13 cellular contexts compared by ENCODE assay signal in genomic region chr1:234958066-234958701, GRCh38.
DNase-seq lines count a peak whose midpoint lies in the region; ATAC-seq and TF ChIP-seq lines count a peak whose summit lies in the region.
"Had no signal": no experiment of that assay in that cellular context is flagged by ENCODE, and none has a peak within 500 bp of the region (broad histone marks: within the 10 kb centered on the region; RNA-seq: fewer than 3 reads in every experiment).

No MANE protein-coding gene starts in this region.

- peaks cover 32 to 78% (median 58%) of the 10 kb centered on the region in 4 donors for H3K4me1 ChIP-seq in liver (ENCODE audit: control insufficient read depth in 4 of 4, insufficient read depth in 4 of 4, low read length in 3 of 4)
- peaks cover 54% of the 10 kb centered on the region for H3K4me1 ChIP-seq in stomach smooth muscle (ENCODE audit: control insufficient read depth, insufficient read depth, low read length)

- TF ChIP-seq CTCF in activated CD8-positive, alpha-beta T cell treated with anti-CD3 and anti-CD28 coated beads for 36 hours (IDR thresholded peaks at IDR 0.05), result no peak
- no peak for TF ChIP-seq CTCF in liver (IDR thresholded peaks at IDR 0.05; ENCODE audit: low read depth, low read length, missing input control)

- no peaks in the 10 kb centered on the region for H3K9me3 Mint-ChIP-seq in activated CD8-positive, alpha-beta T cell treated with anti-CD3 and anti-CD28 coated beads, Interleukin-2, amount 10 ng/mL, durations not matched to agents 7 days and 5 days (ENCODE audit: insufficient read depth)
- H3K9me3 Mint-ChIP-seq in activated CD8-positive, alpha-beta T cell treated with anti-CD3 and anti-CD28 coated beads for 36 hours, result no peaks in the 10 kb centered on the region
- H3K9me3 Mint-ChIP-seq: activated B cell treated with CpG ODN at 0.5 μM for 24 hours had no signal

- DNase-seq in activated CD8-positive, alpha-beta T cell treated with anti-CD3 and anti-CD28 coated beads, Interleukin-2, amount 10 ng/mL, durations not matched to agents 7 days and 5 days, result no peak
- no peak for DNase-seq in activated CD8-positive, alpha-beta T cell treated with anti-CD3 and anti-CD28 coated beads for 36 hours
- DNase-seq in SK-N-MC (ENCODE audit: low read depth, low spot score), result no peak
- DNase-seq: activated B cell treated with CpG ODN at 0.5 μM for 24 hours; amniotic stem cell; mammary epithelial cell; MM.1S; stimulated activated CD4-positive, alpha-beta T cell treated with anti-CD3 and anti-CD28 coated beads, Interleukin-1b, Interleukin-23, amount 100 ng/mL, for 48 hours had no signal

- peaks cover 81% of the 10 kb centered on the region for H3K4me1 Mint-ChIP-seq in activated CD8-positive, alpha-beta T cell treated with anti-CD3 and anti-CD28 coated beads, Interleukin-2, amount 10 ng/mL, durations not matched to agents 7 days and 5 days (ENCODE audit: low read depth)
- peaks cover 86% of the 10 kb centered on the region for H3K4me1 Mint-ChIP-seq in activated CD8-positive, alpha-beta T cell treated with anti-CD3 and anti-CD28 coated beads for 36 hours (ENCODE audit: low read depth)

- intact Hi-C loops in activated CD8-positive, alpha-beta T cell treated with anti-CD3 and anti-CD28 coated beads for 36 hours (cut with micrococcal nuclease), result no loop called here

- CTCF ChIA-PET in activated CD8-positive, alpha-beta T cell treated with anti-CD3 and anti-CD28 coated beads, Interleukin-2, amount 10 ng/mL, durations not matched to agents 7 days and 5 days (lab: Charles Lee), result no interaction called here
- CTCF ChIA-PET in activated CD8-positive, alpha-beta T cell treated with anti-CD3 and anti-CD28 coated beads for 36 hours (lab: Charles Lee), result interaction anchor here (1.1 to 1.5 kb wide), 2 partner anchors 31 to 53 kb away, joined by 3 to 4 read pairs; no protein-coding TSS in a partner anchor

- H3K27me3 ChIP-seq in liver (ENCODE audit: control insufficient read depth in 4 of 4, insufficient read depth in 4 of 4, low read length in 3 of 4), result no peaks in the 10 kb centered on the region
- H3K27me3 ChIP-seq in stomach smooth muscle (ENCODE audit: control insufficient read depth in 1 of 2, insufficient read depth in 2 of 2, low read length in 2 of 2), result no peaks in the 10 kb centered on the region

- 60% methylated on average over 13 of the region's 13 CpGs for WGBS in liver

- peak overlapping the region; percentile 32 for H3K27ac Mint-ChIP-seq in activated CD8-positive, alpha-beta T cell treated with anti-CD3 and anti-CD28 coated beads, Interleukin-2, amount 10 ng/mL, durations not matched to agents 7 days and 5 days
- no peak overlapping the region for H3K27ac Mint-ChIP-seq in activated CD8-positive, alpha-beta T cell treated with anti-CD3 and anti-CD28 coated beads for 36 hours
- H3K27ac Mint-ChIP-seq: activated B cell treated with CpG ODN at 0.5 μM for 24 hours had no signal

- peak in 1 of 2 donors; percentile 59 for TF ChIP-seq RAD21 in liver (IDR thresholded peaks at IDR 0.05)

- H3K36me3 Mint-ChIP-seq in activated CD8-positive, alpha-beta T cell treated with anti-CD3 and anti-CD28 coated beads, Interleukin-2, amount 10 ng/mL, durations not matched to agents 7 days and 5 days (ENCODE audit: low read depth), result peaks cover 2% of the 10 kb centered on the region
- H3K36me3 Mint-ChIP-seq in activated CD8-positive, alpha-beta T cell treated with anti-CD3 and anti-CD28 coated beads for 36 hours (ENCODE audit: low read depth), result no peaks in the 10 kb centered on the region

- H3K36me3 ChIP-seq in SK-N-MC (ENCODE audit: insufficient read depth, low read length) (no peaks in the 10 kb centered on the region), liver (ENCODE audit: control insufficient read depth in 4 of 4, insufficient read depth in 3 of 4, low read depth in 1 of 4, low read length in 3 of 4) (no peaks in the 10 kb centered on the region), stomach smooth muscle (ENCODE audit: control insufficient read depth in 2 of 2, insufficient read depth in 2 of 2, low read length in 2 of 2) (no peaks in the 10 kb centered on the region)

- H3K4me3 Mint-ChIP-seq in activated CD8-positive, alpha-beta T cell treated with anti-CD3 and anti-CD28 coated beads, Interleukin-2, amount 10 ng/mL, durations not matched to agents 7 days and 5 days, result no peak overlapping the region
- no peak overlapping the region for H3K4me3 Mint-ChIP-seq in activated CD8-positive, alpha-beta T cell treated with anti-CD3 and anti-CD28 coated beads for 36 hours
- H3K4me3 Mint-ChIP-seq: activated B cell treated with CpG ODN at 0.5 μM for 24 hours had no signal

- ATAC-seq in activated CD8-positive, alpha-beta T cell treated with anti-CD3 and anti-CD28 coated beads, Interleukin-2, amount 10 ng/mL, durations not matched to agents 7 days and 5 days, result no peak
- ATAC-seq in activated CD8-positive, alpha-beta T cell treated with anti-CD3 and anti-CD28 coated beads for 36 hours, result no peak
- ATAC-seq in GM21390 (IDR thresholded peaks at IDR 0.05; ENCODE audit: unreplicated experiment) (no peak), HG03045 (IDR thresholded peaks at IDR 0.05; ENCODE audit: unreplicated experiment) (no peak), GM18909 (IDR thresholded peaks at IDR 0.05; ENCODE audit: poor library complexity, unreplicated experiment) (no peak)

- peak overlapping the region; percentile 29 for H3K9ac ChIP-seq in SK-N-MC (ENCODE audit: insufficient read length)
- peak overlapping the region; percentile 76 for H3K9ac ChIP-seq in liver (ENCODE audit: low read depth in 1 of 2, low read length in 2 of 2)
- H3K9ac ChIP-seq in stomach smooth muscle (ENCODE audit: low read length in 2 of 2), result peak overlapping the region; percentile 46 to 58

- no peak overlapping the region for H3K4me3 ChIP-seq in SK-N-MC
- no peak overlapping the region for H3K4me3 ChIP-seq in liver (ENCODE audit: low read depth in 1 of 3, low read length in 3 of 3)
- peak overlapping the region in 1 of 2 donors; percentile 8 for H3K4me3 ChIP-seq in stomach smooth muscle (ENCODE audit: low read length in 2 of 2)

- H3K27ac ChIP-seq in SK-N-MC (peak overlapping the region; percentile 37), liver (ENCODE audit: low read depth in 1 of 2, low read length in 2 of 2) (peak overlapping the region; percentile 95), stomach smooth muscle (ENCODE audit: low read length) (peak overlapping the region; percentile 86)

- no peaks in the 10 kb centered on the region for H3K27me3 Mint-ChIP-seq in activated CD8-positive, alpha-beta T cell treated with anti-CD3 and anti-CD28 coated beads, Interleukin-2, amount 10 ng/mL, durations not matched to agents 7 days and 5 days (ENCODE audit: low read depth)
- no peaks in the 10 kb centered on the region for H3K27me3 Mint-ChIP-seq in activated CD8-positive, alpha-beta T cell treated with anti-CD3 and anti-CD28 coated beads for 36 hours
- H3K27me3 Mint-ChIP-seq: activated B cell treated with CpG ODN at 0.5 μM for 24 hours had no signal

- POLR2A ChIA-PET in activated CD8-positive, alpha-beta T cell treated with anti-CD3 and anti-CD28 coated beads, Interleukin-2, amount 10 ng/mL, durations not matched to agents 7 days and 5 days (lab: Charles Lee), result interaction anchor here (0.7 to 1.4 kb wide), 2 partner anchors 32 kb away, joined by 3 to 6 read pairs; no protein-coding TSS in a partner anchor
- POLR2A ChIA-PET in activated CD8-positive, alpha-beta T cell treated with anti-CD3 and anti-CD28 coated beads for 36 hours (lab: Charles Lee), result interaction anchor here (0.7 to 2.2 kb wide), 7 partner anchors 12 to 234 kb away, joined by 3 to 7 read pairs (median 4); no protein-coding TSS in a partner anchor

- H3K9me3 ChIP-seq in SK-N-MC (ENCODE audit: low read depth, low read length) (no peaks in the 10 kb centered on the region), liver (ENCODE audit: control insufficient read depth in 4 of 4, low read length in 3 of 4) (no peaks in the 10 kb centered on the region), stomach smooth muscle (ENCODE audit: control insufficient read depth in 2 of 2, low read length in 2 of 2) (no peaks in the 10 kb centered on the region)

TF ChIP-seq in liver, 16 proteins besides CTCF, POLR2A, EP300 and RAD21 (continues in another document):
- peak; percentile 48 to 71 for TF ChIP-seq GABPA (IDR thresholded peaks at IDR 0.05 in 1 of 2, conservative IDR thresholded peaks at IDR 0.05 in 1 of 2)
- TF ChIP-seq EGR1 (IDR thresholded peaks at IDR 0.05; ENCODE audit: low read depth in 2 of 2), result no peak
- TF ChIP-seq, protein P1, sequence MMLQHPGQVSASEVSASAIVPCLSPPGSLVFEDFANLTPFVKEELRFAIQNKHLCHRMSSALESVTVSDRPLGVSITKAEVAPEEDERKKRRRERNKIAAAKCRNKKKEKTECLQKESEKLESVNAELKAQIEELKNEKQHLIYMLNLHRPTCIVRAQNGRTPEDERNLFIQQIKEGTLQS (IDR thresholded peaks at IDR 0.05), result no peak
- TF ChIP-seq RXRA (IDR thresholded peaks at IDR 0.05), result peak; percentile 76 to 91
- TF ChIP-seq HNF4G (IDR thresholded peaks at IDR 0.05), result peak; percentile 8
- no peak for TF ChIP-seq TAF1 (conservative IDR thresholded peaks at IDR 0.05)
- TF ChIP-seq, protein P2, sequence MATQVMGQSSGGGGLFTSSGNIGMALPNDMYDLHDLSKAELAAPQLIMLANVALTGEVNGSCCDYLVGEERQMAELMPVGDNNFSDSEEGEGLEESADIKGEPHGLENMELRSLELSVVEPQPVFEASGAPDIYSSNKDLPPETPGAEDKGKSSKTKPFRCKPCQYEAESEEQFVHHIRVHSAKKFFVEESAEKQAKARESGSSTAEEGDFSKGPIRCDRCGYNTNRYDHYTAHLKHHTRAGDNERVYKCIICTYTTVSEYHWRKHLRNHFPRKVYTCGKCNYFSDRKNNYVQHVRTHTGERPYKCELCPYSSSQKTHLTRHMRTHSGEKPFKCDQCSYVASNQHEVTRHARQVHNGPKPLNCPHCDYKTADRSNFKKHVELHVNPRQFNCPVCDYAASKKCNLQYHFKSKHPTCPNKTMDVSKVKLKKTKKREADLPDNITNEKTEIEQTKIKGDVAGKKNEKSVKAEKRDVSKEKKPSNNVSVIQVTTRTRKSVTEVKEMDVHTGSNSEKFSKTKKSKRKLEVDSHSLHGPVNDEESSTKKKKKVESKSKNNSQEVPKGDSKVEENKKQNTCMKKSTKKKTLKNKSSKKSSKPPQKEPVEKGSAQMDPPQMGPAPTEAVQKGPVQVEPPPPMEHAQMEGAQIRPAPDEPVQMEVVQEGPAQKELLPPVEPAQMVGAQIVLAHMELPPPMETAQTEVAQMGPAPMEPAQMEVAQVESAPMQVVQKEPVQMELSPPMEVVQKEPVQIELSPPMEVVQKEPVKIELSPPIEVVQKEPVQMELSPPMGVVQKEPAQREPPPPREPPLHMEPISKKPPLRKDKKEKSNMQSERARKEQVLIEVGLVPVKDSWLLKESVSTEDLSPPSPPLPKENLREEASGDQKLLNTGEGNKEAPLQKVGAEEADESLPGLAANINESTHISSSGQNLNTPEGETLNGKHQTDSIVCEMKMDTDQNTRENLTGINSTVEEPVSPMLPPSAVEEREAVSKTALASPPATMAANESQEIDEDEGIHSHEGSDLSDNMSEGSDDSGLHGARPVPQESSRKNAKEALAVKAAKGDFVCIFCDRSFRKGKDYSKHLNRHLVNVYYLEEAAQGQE (IDR thresholded peaks at IDR 0.05), result no peak
- no peak for TF ChIP-seq FOXA1 (IDR thresholded peaks at IDR 0.05)

Comparison
In these comparisons a context has a peak if more than half of its experiments do, and no peak if none do; other contexts are left out.
1. H3K27ac ChIP-seq: peak in every context shown above with its lines; median percentile 95 in liver; 86 in stomach smooth muscle; 37 in SK-N-MC.